In genomic region chr17:68701046-68701445, GRCh38 we compare ENCODE assay signal across 23 cellular contexts.
"Had no signal": no experiment of that assay in that cellular context is flagged by ENCODE, and none has a peak within 500 bp of the region (broad histone marks: within the 10 kb centered on the region; RNA-seq: fewer than 3 reads in every experiment).

No MANE protein-coding gene starts in this region.

- DNase-seq: activated CD4-positive, alpha-beta T cell treated with anti-CD3 and anti-CD28 coated beads for 1 hour; activated CD8-positive, alpha-beta memory T cell treated with anti-CD3 and anti-CD28 coated beads for 24 hours; activated CD8-positive, alpha-beta memory T cell treated with anti-CD3 and anti-CD28 coated beads, Interleukin-2, amount 50 U/mL, for 48 hours; activated effector memory CD4-positive, alpha-beta T cell treated with Interleukin-2 at 50 U/mL for 16 hours; activated naive CD4-positive, alpha-beta T cell treated with anti-CD3 and anti-CD28 coated beads, Interleukin-2, amount 10 ng/mL, durations not matched to agents 7 days and 5 days; activated naive CD8-positive, alpha-beta T cell treated with anti-CD3 and anti-CD28 coated beads, Interleukin-2, amount 50 U/mL, for 24 hours; activated T-cell treated with anti-CD3 and anti-CD28 coated beads, Interleukin-2, amount 50 U/mL, for 48 hours; aorta; cerebellar nuclear complex; cortex of kidney; effector CD4-positive, alpha-beta T cell; esophagus squamous epithelium; foreskin keratinocyte; hippocampal formation; naive B cell; right cardiac atrium; stimulated activated CD4-positive, alpha-beta T cell treated with anti-CD3 and anti-CD28 coated beads, Interleukin-4, amount 100 ng/mL, for 1 hour; T-helper 2 cell; thyroid gland had no signal

- H3K36me3 ChIP-seq: esophagus squamous epithelium, prostate gland, thyroid gland had no signal

- H3K4me3 ChIP-seq: esophagus squamous epithelium, prostate gland, skin epidermis, thyroid gland had no signal

- H3K9me3 ChIP-seq: esophagus squamous epithelium, prostate gland, thyroid gland had no signal

- H3K4me1 ChIP-seq: prostate gland, thyroid gland had no signal

- ATAC-seq: activated naive CD8-positive, alpha-beta T cell treated with anti-CD3 and anti-CD28 coated beads, Interleukin-2, amount 50 U/mL, for 24 hours; foreskin keratinocyte had no signal

- H3K27ac ChIP-seq: foreskin keratinocyte, prostate gland, thyroid gland, VCaP had no signal

- H3K27me3 ChIP-seq: esophagus squamous epithelium, foreskin keratinocyte, thyroid gland had no signal

- FAIRE-seq: keratinocyte had no signal
